Comparison of ENCODE assay signal across 8 cellular contexts in genomic region chr12:47870175-47870781, GRCh38. TPM values are rescaled to one million over a fixed set of nuclear protein-coding genes. Genes with fewer than 3 reads are reported as not detected.
DNase-seq lines count a peak whose midpoint lies in the region; ATAC-seq and TF ChIP-seq lines count a peak whose summit lies in the region.

No MANE protein-coding gene starts in this region.

- H3K9me3 Mint-ChIP-seq in CD4-positive, alpha-beta memory T cell = no peaks in the 10 kb centered on the region

- no peaks in the 10 kb centered on the region for H3K36me3 ChIP-seq in brain microvascular endothelial cell (replicated peaks)
- H3K36me3 ChIP-seq in CD4-positive, alpha-beta memory T cell (ENCODE audit: insufficient read depth, low read length) = no peaks in the 10 kb centered on the region

- CTCF ChIA-PET in CD4-positive, alpha-beta memory T cell (lab: Charles Lee; ENCODE audit: partially characterized antibody) = interaction anchor here (0.6 to 1.4 kb wide), 5 partner anchors 9 to 81 kb away, joined by 3 to 5 read pairs (median 4); no protein-coding TSS in a partner anchor

- DNase-seq in NOMO-1 (lab: John Stamatoyannopoulos, UW; ENCODE audit: unreplicated experiment in 2 of 2) (peak; percentile 11 to 45), NOMO-1 treated with dmso at 0.1 percent for 144 hours (lab: John Stamatoyannopoulos, UW; ENCODE audit: unreplicated experiment) (no peak), KBM-7 (peak; percentile 28), brain microvascular endothelial cell (no peak), lung microvascular endothelial cell (ENCODE audit: low read depth in 2 of 2) (peak; percentile 28 to 32), D341Med (ENCODE audit: low spot score) (no peak)
- no peak for DNase-seq in CD4-positive, alpha-beta memory T cell

- in situ Hi-C loops in KBM-7 (cut with MboI; ENCODE audit: low pct_unique_long_range_greater_than_20kb, low sequenced_read_pairs) (no loop called here), brain microvascular endothelial cell (cut with HindIII; ENCODE audit: low pct_ligation_motif_present, low sequenced_read_pairs) (no loop called here)

- H3K27me3 ChIP-seq in brain microvascular endothelial cell (replicated peaks) = no peaks in the 10 kb centered on the region
- no peaks in the 10 kb centered on the region for H3K27me3 ChIP-seq in CD4-positive, alpha-beta memory T cell (ENCODE audit: insufficient read depth, low read length)

- no peaks in the 10 kb centered on the region for H3K27me3 Mint-ChIP-seq in CD4-positive, alpha-beta memory T cell

- no peak overlapping the region for H3K27ac ChIP-seq in brain microvascular endothelial cell
- H3K27ac ChIP-seq in CD4-positive, alpha-beta memory T cell (ENCODE audit: low read depth, low read length) = no peak overlapping the region

- peak; percentile 72 for TF ChIP-seq CTCF in brain microvascular endothelial cell (IDR thresholded peaks at IDR 0.05; ENCODE audit: low read depth, low read length, missing control alignments)

- no peaks in the 10 kb centered on the region for H3K4me1 ChIP-seq in CD4-positive, alpha-beta memory T cell (ENCODE audit: insufficient read depth, low read length)

- H3K4me3 ChIP-seq in brain microvascular endothelial cell (ENCODE audit: low read depth, low read length) = no peak overlapping the region
- no peak overlapping the region for H3K4me3 ChIP-seq in CD4-positive, alpha-beta memory T cell (ENCODE audit: low read length in 2 of 2)

- no peak overlapping the region for H3K4me3 Mint-ChIP-seq in CD4-positive, alpha-beta memory T cell

- no peak overlapping the region for H3K27ac Mint-ChIP-seq in CD4-positive, alpha-beta memory T cell

- no peaks in the 10 kb centered on the region for H3K4me1 Mint-ChIP-seq in CD4-positive, alpha-beta memory T cell

- ATAC-seq in GM21360 (IDR thresholded peaks at IDR 0.05; ENCODE audit: unreplicated experiment) = no peak

- no peaks in the 10 kb centered on the region for H3K36me3 Mint-ChIP-seq in CD4-positive, alpha-beta memory T cell

- H3K9me3 ChIP-seq in CD4-positive, alpha-beta memory T cell (ENCODE audit: control insufficient read depth in 1 of 2, low read length in 2 of 2) = no peaks in the 10 kb centered on the region

- intact Hi-C loops in CD4-positive, alpha-beta memory T cell (cut with micrococcal nuclease) = loop anchor here (2.0 kb wide), 1 partner anchor 79 kb away; no protein-coding TSS in a partner anchor

- POLR2A ChIA-PET in CD4-positive, alpha-beta memory T cell (lab: Charles Lee; ENCODE audit: partially characterized antibody) = interaction anchor here (1.0 kb wide), 1 partner anchor 13 kb away, joined by 3 read pairs; no protein-coding TSS in a partner anchor

RNA-seq across cellular contexts. Expression of gene VDR, which starts 34.5 kb away (rescaled TPM):
- total RNA-seq in lung microvascular endothelial cell = not detected in 2 replicates
- 1 to 10 TPM; 1.6 to 3.2 TPM for total RNA-seq in CD4-positive, alpha-beta memory T cell
- polyA plus RNA-seq in CD4-positive, alpha-beta memory T cell = under 1 TPM; 0.37 to 0.45 TPM

RNA-seq across cellular contexts. Expression of gene HDAC7, which starts 50.6 kb away (rescaled TPM):
- 30.5 and 31.7 TPM in 2 replicates for total RNA-seq in lung microvascular endothelial cell
- 100 to 1,000 TPM; 139 to 142 TPM for total RNA-seq in CD4-positive, alpha-beta memory T cell
- polyA plus RNA-seq in CD4-positive, alpha-beta memory T cell = 10 to 100 TPM in 1 of 2 donors, 1 to 10 TPM in 1; 7.9 to 26.8 TPM

Comparison
In these comparisons a context has a peak if more than half of its experiments do, and no peak if none do; other contexts are left out.
1. DNase-seq: peak in NOMO-1 (2 of 2), KBM-7 (single experiment) and lung microvascular endothelial cell (2 of 2); none in NOMO-1 treated with dmso at 0.1 percent for 144 hours (single experiment), brain microvascular endothelial cell (single experiment), D341Med (single experiment) and CD4-positive, alpha-beta memory T cell (0 of 5).